Comparison of ENCODE assay signal across 1 cellular context in the genomic region with DNA sequence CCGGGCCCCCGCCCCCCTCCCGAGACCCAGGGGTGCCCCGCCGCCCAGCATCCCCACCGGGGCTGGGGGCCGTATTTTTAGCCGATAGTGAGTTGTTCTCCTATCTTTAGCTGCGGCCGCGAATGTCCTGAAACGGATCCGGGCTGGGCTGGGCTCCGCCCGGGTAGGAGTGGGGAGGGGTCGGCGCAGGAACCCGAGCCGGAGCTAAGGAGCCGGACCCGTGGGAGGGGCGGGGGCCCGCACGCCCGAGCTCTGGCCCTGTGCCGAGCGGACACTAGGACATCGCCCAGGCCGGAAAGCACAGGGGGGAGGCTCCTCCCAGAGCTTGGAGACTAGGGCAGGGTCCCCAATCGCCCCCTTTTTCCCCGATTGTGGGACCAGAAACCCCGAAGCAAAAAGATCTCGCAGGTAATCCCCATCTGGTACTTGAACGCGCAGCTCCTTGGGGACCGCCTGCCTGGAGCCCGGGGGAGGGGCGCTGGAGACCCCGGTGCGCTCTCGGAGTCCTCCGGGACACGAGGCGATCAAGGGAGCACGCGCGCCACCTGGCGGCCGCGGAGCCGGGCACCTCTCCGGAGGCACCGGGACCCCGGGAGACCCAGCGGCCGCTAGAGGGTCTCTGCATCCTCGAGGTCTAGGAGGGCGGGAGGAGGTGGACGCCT.
A peak's percentile ranks its signal among the peaks of the same experiment; 100 is the strongest.
TF ChIP-seq lines count a peak whose summit lies in the region.

No MANE protein-coding gene starts in this region.

TF ChIP-seq in K562, 482 proteins besides CTCF, POLR2A, EP300 and RAD21 (continues in another document):
- TF ChIP-seq ZKSCAN1 (IDR thresholded peaks at IDR 0.05; ENCODE audit: low read depth, low read length) (peak; percentile 36; the same call in 1 of the 2 replicates), CCNT2 (IDR thresholded peaks at IDR 0.05; ENCODE audit: borderline replicate concordance, extremely low read depth, insufficient read length, low read depth, low read length) (peak; percentile 77), GTF2F1 (IDR thresholded peaks at IDR 0.05; ENCODE audit: low read depth, low read length) (no peak), TBP (optimal IDR thresholded peaks at IDR 0.05; ENCODE audit: low read depth, low read length) (peak; percentile 10), ARID1B (IDR thresholded peaks at IDR 0.05) (peak; percentile 14; the same call in 1 of the 2 replicates), SMAD3 (CRISPR knock-in tag; conservative IDR thresholded peaks at IDR 0.05) (no peak), SMC3 (conservative IDR thresholded peaks at IDR 0.05; ENCODE audit: insufficient read depth, low read depth, low read length) (peak; percentile 85), TFAP4 (CRISPR knock-in tag; IDR thresholded peaks at IDR 0.05; ENCODE audit: borderline replicate concordance) (peak; percentile 48; the same call in 1 of the 2 replicates), RBM22 (IDR thresholded peaks at IDR 0.05; ENCODE audit: low read depth, low read length, poor library complexity, severe bottlenecking) (peak; percentile 43), RCOR1 (IDR thresholded peaks at IDR 0.05; ENCODE audit: borderline replicate concordance in 1 of 2, low read depth in 2 of 2, low read length in 2 of 2) (peak in 1 of 2 experiments; percentile 8; a peak in 1 of 4 replicates), GTF2E2 (tag; IDR thresholded peaks at IDR 0.05) (no peak), DPF2 (IDR thresholded peaks at IDR 0.05) (no peak), GMEB1 (CRISPR knock-in tag; IDR thresholded peaks at IDR 0.05) (no peak), MYBL2 (IDR thresholded peaks at IDR 0.05; ENCODE audit: low read depth) (no peak), MYBL2 (CRISPR knock-in tag; IDR thresholded peaks at IDR 0.05; ENCODE audit: borderline replicate concordance) (no peak), NEUROD1 (IDR thresholded peaks at IDR 0.05; ENCODE audit: borderline replicate concordance, low read depth, low read length, partially characterized antibody) (peak; percentile 17), PYGO2 (tag; IDR thresholded peaks at IDR 0.05) (no peak), UBTF (IDR thresholded peaks at IDR 0.05; ENCODE audit: borderline replicate concordance in 1 of 2, low read depth in 2 of 2, low read length in 2 of 2) (peak in 1 of 2 experiments; percentile 48; a peak in 1 of 4 replicates), GATAD2A (IDR thresholded peaks at IDR 0.05) (peak; percentile 94), MCM2 (IDR thresholded peaks at IDR 0.05; ENCODE audit: low read depth) (no peak), SFPQ (IDR thresholded peaks at IDR 0.05; ENCODE audit: low read depth, low read length) (no peak), ZNF384 (IDR thresholded peaks at IDR 0.05; ENCODE audit: low read depth, low read length) (0 out of 2 replicates have a peak, but pooled peaks have one; percentile 14), NFE2 (IDR thresholded peaks at IDR 0.05; ENCODE audit: low read depth) (no peak), HNRNPK (IDR thresholded peaks at IDR 0.05; ENCODE audit: low read depth, low read length, poor library complexity, severe bottlenecking) (no peak), WHSC1 (IDR thresholded peaks at IDR 0.05; ENCODE audit: low read length) (no peak), NCOR1 (IDR thresholded peaks at IDR 0.05) (no peak), HDAC6 (IDR thresholded peaks at IDR 0.05; ENCODE audit: low read depth, low read length) (no peak), TEAD1 (CRISPR knock-in tag; IDR thresholded peaks at IDR 0.05) (0 out of 4 replicates have a peak, but pooled peaks of 1 of the 2 experiments have one; percentile 36), MED1 (CRISPR knock-in tag; IDR thresholded peaks at IDR 0.05; ENCODE audit: borderline replicate concordance) (no peak), MCM3 (IDR thresholded peaks at IDR 0.05) (no peak), GATAD2B (IDR thresholded peaks at IDR 0.05; ENCODE audit: borderline replicate concordance) (peak; percentile 93), CAMTA2 (CRISPR knock-in tag; conservative IDR thresholded peaks at IDR 0.05) (no peak), SNIP1 (IDR thresholded peaks at IDR 0.05; ENCODE audit: low read depth) (no peak), ZNF551 (CRISPR knock-in tag; IDR thresholded peaks at IDR 0.05) (no peak), ZC3H8 (IDR thresholded peaks at IDR 0.05) (no peak), KDM1A (IDR thresholded peaks at IDR 0.05) (0 out of 4 replicates have a peak, but pooled peaks of 1 of the 2 experiments have one; percentile 1), KDM4B (IDR thresholded peaks at IDR 0.05; ENCODE audit: borderline replicate concordance in 2 of 2, low read depth in 1 of 2) (no peak)
- TF ChIP-seq, protein P1, sequence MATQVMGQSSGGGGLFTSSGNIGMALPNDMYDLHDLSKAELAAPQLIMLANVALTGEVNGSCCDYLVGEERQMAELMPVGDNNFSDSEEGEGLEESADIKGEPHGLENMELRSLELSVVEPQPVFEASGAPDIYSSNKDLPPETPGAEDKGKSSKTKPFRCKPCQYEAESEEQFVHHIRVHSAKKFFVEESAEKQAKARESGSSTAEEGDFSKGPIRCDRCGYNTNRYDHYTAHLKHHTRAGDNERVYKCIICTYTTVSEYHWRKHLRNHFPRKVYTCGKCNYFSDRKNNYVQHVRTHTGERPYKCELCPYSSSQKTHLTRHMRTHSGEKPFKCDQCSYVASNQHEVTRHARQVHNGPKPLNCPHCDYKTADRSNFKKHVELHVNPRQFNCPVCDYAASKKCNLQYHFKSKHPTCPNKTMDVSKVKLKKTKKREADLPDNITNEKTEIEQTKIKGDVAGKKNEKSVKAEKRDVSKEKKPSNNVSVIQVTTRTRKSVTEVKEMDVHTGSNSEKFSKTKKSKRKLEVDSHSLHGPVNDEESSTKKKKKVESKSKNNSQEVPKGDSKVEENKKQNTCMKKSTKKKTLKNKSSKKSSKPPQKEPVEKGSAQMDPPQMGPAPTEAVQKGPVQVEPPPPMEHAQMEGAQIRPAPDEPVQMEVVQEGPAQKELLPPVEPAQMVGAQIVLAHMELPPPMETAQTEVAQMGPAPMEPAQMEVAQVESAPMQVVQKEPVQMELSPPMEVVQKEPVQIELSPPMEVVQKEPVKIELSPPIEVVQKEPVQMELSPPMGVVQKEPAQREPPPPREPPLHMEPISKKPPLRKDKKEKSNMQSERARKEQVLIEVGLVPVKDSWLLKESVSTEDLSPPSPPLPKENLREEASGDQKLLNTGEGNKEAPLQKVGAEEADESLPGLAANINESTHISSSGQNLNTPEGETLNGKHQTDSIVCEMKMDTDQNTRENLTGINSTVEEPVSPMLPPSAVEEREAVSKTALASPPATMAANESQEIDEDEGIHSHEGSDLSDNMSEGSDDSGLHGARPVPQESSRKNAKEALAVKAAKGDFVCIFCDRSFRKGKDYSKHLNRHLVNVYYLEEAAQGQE (CRISPR knock-in tag; IDR thresholded peaks at IDR 0.05; ENCODE audit: low read depth) = no peak; the same call in 1 of the 2 replicates
- TF ChIP-seq, protein P2, sequence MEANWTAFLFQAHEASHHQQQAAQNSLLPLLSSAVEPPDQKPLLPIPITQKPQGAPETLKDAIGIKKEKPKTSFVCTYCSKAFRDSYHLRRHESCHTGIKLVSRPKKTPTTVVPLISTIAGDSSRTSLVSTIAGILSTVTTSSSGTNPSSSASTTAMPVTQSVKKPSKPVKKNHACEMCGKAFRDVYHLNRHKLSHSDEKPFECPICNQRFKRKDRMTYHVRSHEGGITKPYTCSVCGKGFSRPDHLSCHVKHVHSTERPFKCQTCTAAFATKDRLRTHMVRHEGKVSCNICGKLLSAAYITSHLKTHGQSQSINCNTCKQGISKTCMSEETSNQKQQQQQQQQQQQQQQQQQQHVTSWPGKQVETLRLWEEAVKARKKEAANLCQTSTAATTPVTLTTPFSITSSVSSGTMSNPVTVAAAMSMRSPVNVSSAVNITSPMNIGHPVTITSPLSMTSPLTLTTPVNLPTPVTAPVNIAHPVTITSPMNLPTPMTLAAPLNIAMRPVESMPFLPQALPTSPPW (CRISPR knock-in tag; IDR thresholded peaks at IDR 0.05) = peak; percentile 62
- TF ChIP-seq, protein P3, sequence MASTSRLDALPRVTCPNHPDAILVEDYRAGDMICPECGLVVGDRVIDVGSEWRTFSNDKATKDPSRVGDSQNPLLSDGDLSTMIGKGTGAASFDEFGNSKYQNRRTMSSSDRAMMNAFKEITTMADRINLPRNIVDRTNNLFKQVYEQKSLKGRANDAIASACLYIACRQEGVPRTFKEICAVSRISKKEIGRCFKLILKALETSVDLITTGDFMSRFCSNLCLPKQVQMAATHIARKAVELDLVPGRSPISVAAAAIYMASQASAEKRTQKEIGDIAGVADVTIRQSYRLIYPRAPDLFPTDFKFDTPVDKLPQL (IDR thresholded peaks at IDR 0.05; ENCODE audit: extremely low read depth, insufficient read length) = no peak
- TF ChIP-seq, protein P4, sequence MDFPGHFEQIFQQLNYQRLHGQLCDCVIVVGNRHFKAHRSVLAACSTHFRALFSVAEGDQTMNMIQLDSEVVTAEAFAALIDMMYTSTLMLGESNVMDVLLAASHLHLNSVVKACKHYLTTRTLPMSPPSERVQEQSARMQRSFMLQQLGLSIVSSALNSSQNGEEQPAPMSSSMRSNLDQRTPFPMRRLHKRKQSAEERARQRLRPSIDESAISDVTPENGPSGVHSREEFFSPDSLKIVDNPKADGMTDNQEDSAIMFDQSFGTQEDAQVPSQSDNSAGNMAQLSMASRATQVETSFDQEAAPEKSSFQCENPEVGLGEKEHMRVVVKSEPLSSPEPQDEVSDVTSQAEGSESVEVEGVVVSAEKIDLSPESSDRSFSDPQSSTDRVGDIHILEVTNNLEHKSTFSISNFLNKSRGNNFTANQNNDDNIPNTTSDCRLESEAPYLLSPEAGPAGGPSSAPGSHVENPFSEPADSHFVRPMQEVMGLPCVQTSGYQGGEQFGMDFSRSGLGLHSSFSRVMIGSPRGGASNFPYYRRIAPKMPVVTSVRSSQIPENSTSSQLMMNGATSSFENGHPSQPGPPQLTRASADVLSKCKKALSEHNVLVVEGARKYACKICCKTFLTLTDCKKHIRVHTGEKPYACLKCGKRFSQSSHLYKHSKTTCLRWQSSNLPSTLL (IDR thresholded peaks at IDR 0.05) = no peak
- TF ChIP-seq, protein P5, sequence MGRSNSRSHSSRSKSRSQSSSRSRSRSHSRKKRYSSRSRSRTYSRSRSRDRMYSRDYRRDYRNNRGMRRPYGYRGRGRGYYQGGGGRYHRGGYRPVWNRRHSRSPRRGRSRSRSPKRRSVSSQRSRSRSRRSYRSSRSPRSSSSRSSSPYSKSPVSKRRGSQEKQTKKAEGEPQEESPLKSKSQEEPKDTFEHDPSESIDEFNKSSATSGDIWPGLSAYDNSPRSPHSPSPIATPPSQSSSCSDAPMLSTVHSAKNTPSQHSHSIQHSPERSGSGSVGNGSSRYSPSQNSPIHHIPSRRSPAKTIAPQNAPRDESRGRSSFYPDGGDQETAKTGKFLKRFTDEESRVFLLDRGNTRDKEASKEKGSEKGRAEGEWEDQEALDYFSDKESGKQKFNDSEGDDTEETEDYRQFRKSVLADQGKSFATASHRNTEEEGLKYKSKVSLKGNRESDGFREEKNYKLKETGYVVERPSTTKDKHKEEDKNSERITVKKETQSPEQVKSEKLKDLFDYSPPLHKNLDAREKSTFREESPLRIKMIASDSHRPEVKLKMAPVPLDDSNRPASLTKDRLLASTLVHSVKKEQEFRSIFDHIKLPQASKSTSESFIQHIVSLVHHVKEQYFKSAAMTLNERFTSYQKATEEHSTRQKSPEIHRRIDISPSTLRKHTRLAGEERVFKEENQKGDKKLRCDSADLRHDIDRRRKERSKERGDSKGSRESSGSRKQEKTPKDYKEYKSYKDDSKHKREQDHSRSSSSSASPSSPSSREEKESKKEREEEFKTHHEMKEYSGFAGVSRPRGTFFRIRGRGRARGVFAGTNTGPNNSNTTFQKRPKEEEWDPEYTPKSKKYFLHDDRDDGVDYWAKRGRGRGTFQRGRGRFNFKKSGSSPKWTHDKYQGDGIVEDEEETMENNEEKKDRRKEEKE (IDR thresholded peaks at IDR 0.05; ENCODE audit: borderline replicate concordance in 1 of 2, control insufficient read depth in 1 of 2, low read depth in 2 of 2, low read length in 1 of 2) = no peak
